8 cellular contexts compared by ENCODE assay signal in the genomic region with DNA sequence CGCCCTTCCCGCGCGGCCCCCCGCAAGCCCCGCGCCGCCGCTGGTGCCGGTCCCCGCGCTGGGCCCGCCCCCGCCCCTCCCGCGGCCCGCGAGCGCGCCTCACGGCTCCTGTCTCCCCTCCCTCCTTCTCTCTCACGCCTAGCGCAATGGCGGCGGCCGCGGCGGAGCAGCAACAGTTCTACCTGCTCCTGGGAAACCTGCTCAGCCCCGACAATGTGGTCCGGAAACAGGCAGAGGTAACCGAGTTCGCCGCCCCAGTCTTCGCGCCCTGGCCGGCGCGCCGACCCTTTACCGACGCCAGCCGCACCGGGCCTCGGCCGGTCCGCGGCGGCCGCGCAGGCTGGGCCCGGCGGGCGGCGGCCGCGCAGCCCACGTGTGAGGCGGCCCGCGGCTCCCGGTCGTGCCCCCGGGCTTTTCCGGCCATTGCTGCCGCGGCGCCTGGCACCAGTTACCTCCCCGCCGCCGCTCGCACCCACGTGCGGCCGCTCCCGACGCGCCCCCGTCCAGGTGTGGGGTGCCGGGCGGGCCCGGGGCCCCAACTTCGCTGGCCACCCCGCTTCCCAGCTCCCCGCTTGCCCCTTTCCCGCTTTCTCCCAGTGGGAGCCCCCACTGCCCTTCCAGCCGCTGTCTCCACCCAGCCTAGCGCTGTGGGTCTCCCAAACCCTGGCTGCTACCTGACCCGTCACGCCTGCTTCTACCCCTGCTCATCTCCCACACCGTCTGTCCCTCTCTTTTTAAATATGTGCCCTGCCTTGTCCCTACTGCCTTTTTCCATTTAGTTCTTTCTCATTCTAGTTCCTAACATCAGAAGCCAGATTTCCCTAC. TPM values are rescaled to one million over a fixed set of nuclear protein-coding genes. Genes with fewer than 3 reads are reported as not detected.
DNase-seq lines count a peak whose midpoint lies in the region; ATAC-seq and TF ChIP-seq lines count a peak whose summit lies in the region.

No MANE protein-coding gene starts in this region.

- DNase-seq in C1 segment of cervical spinal cord (lab: John Stamatoyannopoulos, UW) (peak in 10 of 14 donors; percentile 11 to 91 (median 40)), Peyer's patch (no peak), islet precursor cell (peak; percentile 71), cerebellum (ENCODE audit: low spot score) (no peak)
- peak; percentile 34 for DNase-seq in stimulated activated CD4-positive, alpha-beta T cell treated with anti-CD3 and anti-CD28 coated beads, Interleukin-15, amount 100 ng/mL, for 24 hours

- H3K4me3 ChIP-seq in Peyer's patch, result peak overlapping the region; percentile 92 to 99 (median 96)

- peaks cover 0 to 20% (median 3%) of the 10 kb centered on the region in 4 donors for H3K4me1 ChIP-seq in Peyer's patch

- peaks cover 52% of the 10 kb centered on the region for H3K4me1 Mint-ChIP-seq in brain

- peak overlapping the region; percentile 91 to 98 (median 94) for H3K27ac Mint-ChIP-seq in brain

- H3K27me3 Mint-ChIP-seq in brain, result peaks cover 4% of the 10 kb centered on the region

- peak; percentile 36 for ATAC-seq in GM18858 (IDR thresholded peaks at IDR 0.05; ENCODE audit: unreplicated experiment)
- peak; percentile 34 for ATAC-seq in HG02981 (IDR thresholded peaks at IDR 0.05; ENCODE audit: unreplicated experiment)

- no peaks in the 10 kb centered on the region for H3K27me3 ChIP-seq in Peyer's patch

- no peaks in the 10 kb centered on the region for H3K9me3 ChIP-seq in Peyer's patch

- H3K4me3 Mint-ChIP-seq in brain, result peak overlapping the region; percentile 92 to 97 (median 95)

- no peaks in the 10 kb centered on the region for H3K9me3 Mint-ChIP-seq in brain

- no peak for TF ChIP-seq POLR2A in Peyer's patch (IDR thresholded peaks at IDR 0.05)

- no peak for TF ChIP-seq CTCF in Peyer's patch (IDR thresholded peaks at IDR 0.05)
- TF ChIP-seq CTCF in brain (conservative IDR thresholded peaks at IDR 0.05), result no peak

- H3K36me3 ChIP-seq in Peyer's patch, result no peaks in the 10 kb centered on the region

- H3K27ac ChIP-seq in Peyer's patch, result peak overlapping the region; percentile 93 to 98 (median 94)

- no peaks in the 10 kb centered on the region for H3K36me3 Mint-ChIP-seq in brain

RNA-seq across cellular contexts. Expression of gene IPO5, which starts 23.3 kb away (rescaled TPM):
- total RNA-seq in Peyer's patch, result 100 to 1,000 TPM in 1 of 4 donors, 10 to 100 TPM in 3; 29.8 to 101 (median 42.1) TPM
- 73.1 TPM for polyA plus RNA-seq in brain (ENCODE audit: insufficient read depth, low read depth, low replicate concordance)
- total RNA-seq in cerebellum, result 157 TPM

Comparison
In these comparisons a context has a peak if more than half of its experiments do, and no peak if none do; other contexts are left out.
1. DNase-seq: peak in C1 segment of cervical spinal cord (10 of 14), islet precursor cell (single experiment) and stimulated activated CD4-positive, alpha-beta T cell treated with anti-CD3 and anti-CD28 coated beads, Interleukin-15, amount 100 ng/mL, for 24 hours (single experiment); none in Peyer's patch (0 of 3) and cerebellum (single experiment).